Comparison of ENCODE assay signal across 1 cellular context in the genomic region with DNA sequence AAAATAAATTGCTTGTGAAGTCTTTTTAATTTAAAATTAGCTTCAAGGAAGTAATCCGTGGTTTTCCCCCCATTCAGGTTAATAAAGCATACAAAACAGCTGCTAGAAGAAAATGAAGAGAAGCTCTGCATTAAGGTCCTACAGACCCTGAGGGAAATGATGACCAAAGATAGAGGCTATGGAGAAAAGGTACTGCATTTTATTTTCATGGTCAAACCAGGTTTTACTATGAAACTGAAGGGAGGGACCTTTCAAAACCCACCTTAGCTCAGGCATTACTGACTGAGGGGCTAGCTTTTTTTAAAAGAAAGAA.
A peak's percentile ranks its signal among the peaks of the same experiment; 100 is the strongest.
TF ChIP-seq lines count a peak whose summit lies in the region.

No MANE protein-coding gene starts in this region.

TF ChIP-seq in HCT116, 20 proteins besides CTCF, POLR2A, EP300 and RAD21:
- TF ChIP-seq, protein P1, sequence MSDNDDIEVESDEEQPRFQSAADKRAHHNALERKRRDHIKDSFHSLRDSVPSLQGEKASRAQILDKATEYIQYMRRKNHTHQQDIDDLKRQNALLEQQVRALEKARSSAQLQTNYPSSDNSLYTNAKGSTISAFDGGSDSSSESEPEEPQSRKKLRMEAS (IDR thresholded peaks at IDR 0.05), result 0 out of 2 replicates have a peak, but pooled peaks have one; percentile 17
- no peak for TF ChIP-seq EGR1 (IDR thresholded peaks at IDR 0.05; ENCODE audit: low read depth)
